1 cellular context compared by ENCODE assay signal in the genomic region with DNA sequence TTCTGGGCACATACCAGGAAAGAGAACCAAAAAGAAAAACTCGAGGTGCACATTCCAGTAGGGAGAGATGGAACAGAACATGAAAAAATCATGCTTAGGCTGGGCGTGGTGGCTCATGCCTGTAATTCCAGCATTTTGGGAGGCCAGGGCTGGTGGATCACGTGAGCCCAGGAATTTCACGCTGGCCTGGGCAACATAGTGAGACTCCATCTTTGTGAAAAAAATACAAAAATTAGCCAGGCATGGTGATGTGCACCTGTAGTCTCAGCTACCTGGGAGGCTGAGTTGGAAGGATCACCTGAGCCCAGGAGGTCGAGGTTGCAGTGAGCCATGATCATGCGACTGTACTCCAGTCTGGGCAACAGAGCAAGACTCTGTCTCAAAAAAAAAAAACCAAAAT.
TF ChIP-seq lines count a peak whose summit lies in the region.

No MANE protein-coding gene starts in this region.

TF ChIP-seq in K562, 482 proteins besides CTCF, POLR2A, EP300 and RAD21:
- 0 out of 2 replicates have a peak, but pooled peaks have one; percentile 5 for TF ChIP-seq ZNF121 (CRISPR knock-in tag; conservative IDR thresholded peaks at IDR 0.05)
